ENCODE assay signal across 9 cellular contexts in the genomic region with DNA sequence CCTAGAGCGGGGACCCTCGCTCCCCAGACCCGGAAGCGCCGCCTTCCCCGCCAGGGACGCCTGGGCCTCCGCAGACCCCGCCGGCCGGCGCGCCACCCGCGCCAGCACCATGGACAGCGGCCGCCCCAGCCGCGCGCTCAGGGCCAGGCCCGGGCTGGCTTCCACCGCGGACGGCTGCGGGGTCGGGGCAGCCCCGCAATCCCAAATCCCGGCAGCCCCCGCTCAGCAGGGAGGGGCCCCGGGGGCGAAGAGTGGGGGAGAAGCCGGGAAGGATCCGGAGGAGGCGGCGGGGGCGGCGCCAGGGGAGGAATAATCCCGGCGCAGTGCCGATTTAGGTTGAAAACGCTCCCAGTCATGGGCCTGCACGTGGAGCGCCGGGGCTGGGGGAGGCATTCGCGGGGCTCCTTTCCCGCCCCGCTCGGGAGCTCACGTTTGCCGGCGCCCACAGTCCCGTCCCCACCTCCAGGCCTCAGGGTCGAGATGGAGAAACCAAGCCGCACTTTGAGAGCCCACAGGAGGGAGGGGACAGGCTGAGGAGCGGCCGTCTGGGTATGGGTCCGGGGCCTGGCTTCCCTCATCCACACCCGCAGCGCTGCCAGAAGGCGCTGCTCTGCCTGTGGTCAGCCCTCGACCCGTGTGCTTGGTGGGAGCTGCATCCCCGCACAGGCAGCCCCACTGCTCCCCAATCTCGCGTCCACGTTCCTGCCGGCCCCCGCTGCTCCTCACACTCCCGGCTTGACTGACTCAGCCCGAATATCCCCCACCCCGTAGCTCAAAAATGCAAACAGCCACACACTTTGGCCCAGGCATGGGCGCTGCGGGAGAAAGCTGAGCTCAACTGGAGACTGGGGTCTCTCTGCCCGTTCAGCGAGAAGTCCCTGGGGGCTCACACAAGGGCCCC. TPM values are rescaled to one million over a fixed set of nuclear protein-coding genes. Genes with fewer than 3 reads are reported as not detected.
DNase-seq lines count a peak whose midpoint lies in the region; ATAC-seq and TF ChIP-seq lines count a peak whose summit lies in the region.
"Had no signal": no experiment of that assay in that cellular context is flagged by ENCODE, and none has a peak within 500 bp of the region (broad histone marks: within the 10 kb centered on the region; RNA-seq: fewer than 3 reads in every experiment).

No MANE protein-coding gene starts in this region.

- no peak overlapping the region for H3K27ac ChIP-seq in suprapubic skin
- H3K27ac ChIP-seq: uterus had no signal

- TF ChIP-seq EP300 in suprapubic skin (IDR thresholded peaks at IDR 0.05) = no peak

- no peak overlapping the region for H3K27ac Mint-ChIP-seq in activated CD4-positive, alpha-beta T cell treated with anti-CD3 and anti-CD28 coated beads for 36 hours
- no peak overlapping the region for H3K27ac Mint-ChIP-seq in activated CD4-positive, alpha-beta memory T cell treated with anti-CD3 and anti-CD28 coated beads, Interleukin-2, amount 10 ng/mL, durations not matched to agents 7 days and 5 days
- H3K27ac Mint-ChIP-seq in glutamatergic neuron (ENCODE audit: unreplicated experiment) (no peak overlapping the region), chondrocyte (ENCODE audit: unreplicated experiment) (no peak overlapping the region)

- CTCF ChIA-PET in activated CD4-positive, alpha-beta T cell treated with anti-CD3 and anti-CD28 coated beads for 36 hours (lab: Charles Lee) = interaction anchor here (1.0 to 2.7 kb wide), 2 partner anchors 12 to 19 kb away, joined by 3 to 11 read pairs; no protein-coding TSS in a partner anchor
- CTCF ChIA-PET in activated CD4-positive, alpha-beta memory T cell treated with anti-CD3 and anti-CD28 coated beads, Interleukin-2, amount 10 ng/mL, durations not matched to agents 7 days and 5 days (lab: Charles Lee) = no interaction called here

- no peaks in the 10 kb centered on the region for H3K36me3 ChIP-seq in suprapubic skin
- H3K36me3 ChIP-seq: uterus had no signal

- H3K27me3 Mint-ChIP-seq in activated CD4-positive, alpha-beta T cell treated with anti-CD3 and anti-CD28 coated beads for 36 hours = peaks cover 14% of the 10 kb centered on the region
- peaks cover 31% of the 10 kb centered on the region for H3K27me3 Mint-ChIP-seq in activated CD4-positive, alpha-beta memory T cell treated with anti-CD3 and anti-CD28 coated beads, Interleukin-2, amount 10 ng/mL, durations not matched to agents 7 days and 5 days
- H3K27me3 Mint-ChIP-seq in glutamatergic neuron (ENCODE audit: unreplicated experiment) = peaks cover 18% of the 10 kb centered on the region
- H3K27me3 Mint-ChIP-seq in chondrocyte (ENCODE audit: low read depth) = peaks cover 25% of the 10 kb centered on the region

- peaks cover 97% of the 10 kb centered on the region for H3K27me3 ChIP-seq in suprapubic skin

- peaks cover 26% of the 10 kb centered on the region for H3K4me1 ChIP-seq in suprapubic skin

- no CpG with 5 or more reads among the region's 76 CpGs for WGBS in suprapubic skin

- peaks cover 2% of the 10 kb centered on the region for H3K4me1 Mint-ChIP-seq in activated CD4-positive, alpha-beta T cell treated with anti-CD3 and anti-CD28 coated beads for 36 hours
- peaks cover 35% of the 10 kb centered on the region for H3K4me1 Mint-ChIP-seq in activated CD4-positive, alpha-beta memory T cell treated with anti-CD3 and anti-CD28 coated beads, Interleukin-2, amount 10 ng/mL, durations not matched to agents 7 days and 5 days
- H3K4me1 Mint-ChIP-seq in glutamatergic neuron (ENCODE audit: low read depth, unreplicated experiment) (peaks cover 11% of the 10 kb centered on the region), chondrocyte (ENCODE audit: low read depth) (no peaks in the 10 kb centered on the region)

- H3K9me3 ChIP-seq in suprapubic skin = no peaks in the 10 kb centered on the region
- H3K9me3 ChIP-seq: uterus had no signal

- intact Hi-C loops in activated CD4-positive, alpha-beta T cell treated with anti-CD3 and anti-CD28 coated beads for 36 hours (cut with DNase I, micrococcal nuclease) = no loop called here

- TF ChIP-seq CTCF in glutamatergic neuron (IDR thresholded peaks at IDR 0.05; ENCODE audit: partially characterized antibody, unreplicated experiment) (no peak), chondrocyte (IDR thresholded peaks at IDR 0.05) (no peak), suprapubic skin (IDR thresholded peaks at IDR 0.05) (no peak)

- no peak overlapping the region for H3K4me3 ChIP-seq in suprapubic skin
- H3K4me3 ChIP-seq: uterus had no signal

- POLR2A ChIA-PET in activated CD4-positive, alpha-beta T cell treated with anti-CD3 and anti-CD28 coated beads for 36 hours (lab: Charles Lee) = no interaction called here
- POLR2A ChIA-PET in activated CD4-positive, alpha-beta memory T cell treated with anti-CD3 and anti-CD28 coated beads, Interleukin-2, amount 10 ng/mL, durations not matched to agents 7 days and 5 days (lab: Charles Lee) = interaction anchor here (4.5 kb wide), 1 partner anchor 11 kb away, joined by 21 read pairs; a partner anchor contains a TSS

- no peaks in the 10 kb centered on the region for H3K9me3 Mint-ChIP-seq in activated CD4-positive, alpha-beta T cell treated with anti-CD3 and anti-CD28 coated beads for 36 hours (ENCODE audit: low read depth)
- H3K9me3 Mint-ChIP-seq in activated CD4-positive, alpha-beta memory T cell treated with anti-CD3 and anti-CD28 coated beads, Interleukin-2, amount 10 ng/mL, durations not matched to agents 7 days and 5 days = no peaks in the 10 kb centered on the region
- peaks cover 4% of the 10 kb centered on the region for H3K9me3 Mint-ChIP-seq in glutamatergic neuron (ENCODE audit: unreplicated experiment)
- no peaks in the 10 kb centered on the region for H3K9me3 Mint-ChIP-seq in chondrocyte (ENCODE audit: low read depth)

- no peaks in the 10 kb centered on the region for H3K36me3 Mint-ChIP-seq in activated CD4-positive, alpha-beta T cell treated with anti-CD3 and anti-CD28 coated beads for 36 hours (ENCODE audit: low read depth)
- H3K36me3 Mint-ChIP-seq in activated CD4-positive, alpha-beta memory T cell treated with anti-CD3 and anti-CD28 coated beads, Interleukin-2, amount 10 ng/mL, durations not matched to agents 7 days and 5 days (ENCODE audit: low read depth) = no peaks in the 10 kb centered on the region
- H3K36me3 Mint-ChIP-seq in glutamatergic neuron (ENCODE audit: unreplicated experiment) (no peaks in the 10 kb centered on the region), chondrocyte (ENCODE audit: low read depth) (peaks cover 1% of the 10 kb centered on the region)

- peak; percentile 60 for DNase-seq in activated CD4-positive, alpha-beta T cell treated with anti-CD3 and anti-CD28 coated beads for 36 hours
- DNase-seq in activated CD4-positive, alpha-beta T cell treated with anti-CD3 and anti-CD28 coated beads for 4 hours = no peak
- peak; percentile 60 for DNase-seq in activated CD4-positive, alpha-beta memory T cell treated with anti-CD3 and anti-CD28 coated beads, Interleukin-2, amount 10 ng/mL, durations not matched to agents 7 days and 5 days
- DNase-seq in glutamatergic neuron = no peak
- DNase-seq in stimulated activated CD4-positive, alpha-beta T cell treated with anti-CD3 and anti-CD28 coated beads, Interleukin-4, amount 100 ng/mL, for 24 hours = peak; percentile 44
- no peak for DNase-seq in chondrocyte (ENCODE audit: low spot score)
- no peak for DNase-seq in suprapubic skin (ENCODE audit: low spot score in 2 of 2)
- DNase-seq: uterus had no signal

- H3K4me3 Mint-ChIP-seq in activated CD4-positive, alpha-beta T cell treated with anti-CD3 and anti-CD28 coated beads for 36 hours = no peak overlapping the region
- no peak overlapping the region for H3K4me3 Mint-ChIP-seq in activated CD4-positive, alpha-beta memory T cell treated with anti-CD3 and anti-CD28 coated beads, Interleukin-2, amount 10 ng/mL, durations not matched to agents 7 days and 5 days
- peak overlapping the region; percentile 71 for H3K4me3 Mint-ChIP-seq in glutamatergic neuron (ENCODE audit: unreplicated experiment)
- no peak overlapping the region for H3K4me3 Mint-ChIP-seq in chondrocyte (ENCODE audit: unreplicated experiment)

- peak; percentile 51 for ATAC-seq in activated CD4-positive, alpha-beta T cell treated with anti-CD3 and anti-CD28 coated beads for 36 hours
- no peak for ATAC-seq in GM21723 (IDR thresholded peaks at IDR 0.05; ENCODE audit: unreplicated experiment)

- no peak for TF ChIP-seq POLR2A in suprapubic skin (IDR thresholded peaks at IDR 0.05)

RNA-seq across cellular contexts. Expression of a gene that starts 4.7 kb away (rescaled TPM):
- total RNA-seq in activated CD4-positive, alpha-beta T cell treated with anti-CD3 and anti-CD28 coated beads for 36 hours = 1 to 10 TPM; 6.1 to 6.8 TPM
- total RNA-seq in activated CD4-positive, alpha-beta memory T cell treated with anti-CD3 and anti-CD28 coated beads, Interleukin-2, amount 10 ng/mL, durations not matched to agents 7 days and 5 days = 10 to 100 TPM; 30.9 to 34.6 TPM
- total RNA-seq in glutamatergic neuron (ENCODE audit: unreplicated experiment) (85.1 TPM), chondrocyte (0.53 to 0.87 TPM (median 0.82 TPM) in 3 replicates), suprapubic skin (10 to 100 TPM; 13.7 to 23.1 (median 17.9) TPM)

RNA-seq across cellular contexts. Expression of a gene that starts 10.7 kb away (rescaled TPM):
- total RNA-seq in activated CD4-positive, alpha-beta T cell treated with anti-CD3 and anti-CD28 coated beads for 36 hours = 10 to 100 TPM; 18.4 to 23.1 TPM
- total RNA-seq in activated CD4-positive, alpha-beta memory T cell treated with anti-CD3 and anti-CD28 coated beads, Interleukin-2, amount 10 ng/mL, durations not matched to agents 7 days and 5 days = 10 to 100 TPM; 18.1 to 18.7 TPM
- total RNA-seq in glutamatergic neuron (ENCODE audit: unreplicated experiment) = 19.9 TPM
- total RNA-seq in chondrocyte = 12.6 to 17.7 TPM (median 13.7 TPM) in 3 replicates
- total RNA-seq in suprapubic skin = 10 to 100 TPM; 12.3 to 18.7 (median 15.1) TPM

RNA-seq across cellular contexts. Expression of a gene that starts 14.0 kb away (rescaled TPM):
- total RNA-seq in activated CD4-positive, alpha-beta T cell treated with anti-CD3 and anti-CD28 coated beads for 36 hours = 10 to 100 TPM; 11.1 to 13.3 TPM
- 1 to 10 TPM; 4.4 to 6.2 TPM for total RNA-seq in activated CD4-positive, alpha-beta memory T cell treated with anti-CD3 and anti-CD28 coated beads, Interleukin-2, amount 10 ng/mL, durations not matched to agents 7 days and 5 days
- 134 TPM for total RNA-seq in glutamatergic neuron (ENCODE audit: unreplicated experiment)
- 50.7 to 62.3 TPM (median 58.5 TPM) in 3 replicates for total RNA-seq in chondrocyte
- total RNA-seq in suprapubic skin = 10 to 100 TPM; 10.0 to 30.9 (median 15.8) TPM

RNA-seq across cellular contexts. Expression of a gene that starts 16.8 kb away (rescaled TPM):
- 10 to 100 TPM; 26.1 to 31.4 TPM for total RNA-seq in activated CD4-positive, alpha-beta T cell treated with anti-CD3 and anti-CD28 coated beads for 36 hours
- total RNA-seq in activated CD4-positive, alpha-beta memory T cell treated with anti-CD3 and anti-CD28 coated beads, Interleukin-2, amount 10 ng/mL, durations not matched to agents 7 days and 5 days = 10 to 100 TPM; 27.1 to 27.2 TPM
- 26.1 TPM for total RNA-seq in glutamatergic neuron (ENCODE audit: unreplicated experiment)
- 38.8 to 56.5 TPM (median 39.2 TPM) in 3 replicates for total RNA-seq in chondrocyte
- total RNA-seq in suprapubic skin = 10 to 100 TPM; 47.0 to 87.4 (median 60.5) TPM

RNA-seq across cellular contexts. Expression of a gene that starts 20.0 kb away (rescaled TPM):
- 10 to 100 TPM; 13.3 to 27.0 TPM for total RNA-seq in activated CD4-positive, alpha-beta T cell treated with anti-CD3 and anti-CD28 coated beads for 36 hours
- 1 to 10 TPM; 8.4 to 9.3 TPM for total RNA-seq in activated CD4-positive, alpha-beta memory T cell treated with anti-CD3 and anti-CD28 coated beads, Interleukin-2, amount 10 ng/mL, durations not matched to agents 7 days and 5 days
- total RNA-seq in glutamatergic neuron (ENCODE audit: unreplicated experiment) (61.1 TPM), chondrocyte (31.6 to 42.4 TPM (median 38.2 TPM) in 3 replicates), suprapubic skin (10 to 100 TPM; 13.0 to 29.4 (median 23.8) TPM)

Comparison
In these comparisons a context has a peak if more than half of its experiments do, and no peak if none do; other contexts are left out.
1. DNase-seq: peak in activated CD4-positive, alpha-beta T cell treated with anti-CD3 and anti-CD28 coated beads for 36 hours (single experiment), activated CD4-positive, alpha-beta memory T cell treated with anti-CD3 and anti-CD28 coated beads, Interleukin-2, amount 10 ng/mL, durations not matched to agents 7 days and 5 days (single experiment) and stimulated activated CD4-positive, alpha-beta T cell treated with anti-CD3 and anti-CD28 coated beads, Interleukin-4, amount 100 ng/mL, for 24 hours (single experiment); none in activated CD4-positive, alpha-beta T cell treated with anti-CD3 and anti-CD28 coated beads for 4 hours (0 of 2), glutamatergic neuron (single experiment), chondrocyte (single experiment) and suprapubic skin (0 of 2).